Comparison of ENCODE assay signal across 1 cellular context in the genomic region with DNA sequence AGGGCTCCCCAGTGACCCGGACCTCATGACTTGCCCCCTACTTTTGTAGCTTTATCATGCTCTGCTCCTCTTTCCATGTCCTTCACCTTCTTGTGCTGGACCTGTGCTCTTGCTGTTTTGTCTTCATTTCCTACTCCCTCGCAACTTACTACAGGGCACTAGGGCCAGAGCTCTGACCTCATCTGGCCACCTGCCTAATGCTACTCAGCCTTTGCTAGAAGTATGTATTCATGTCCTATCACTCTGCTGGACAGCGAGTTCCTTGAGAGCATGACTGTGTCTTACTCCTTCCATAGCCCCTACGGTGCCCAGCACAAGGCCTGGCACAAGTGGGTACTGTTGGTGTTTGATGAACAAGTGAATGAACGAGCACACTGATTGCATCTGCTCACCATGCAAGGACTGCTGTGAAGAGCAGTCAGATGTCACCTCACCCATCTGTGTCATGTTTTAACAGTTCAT.
TF ChIP-seq lines count a peak whose summit lies in the region.

No MANE protein-coding gene starts in this region.

TF ChIP-seq in K562, 482 proteins besides CTCF, POLR2A, EP300 and RAD21 (continued from another document and continues in another):
- TF ChIP-seq, protein P1, sequence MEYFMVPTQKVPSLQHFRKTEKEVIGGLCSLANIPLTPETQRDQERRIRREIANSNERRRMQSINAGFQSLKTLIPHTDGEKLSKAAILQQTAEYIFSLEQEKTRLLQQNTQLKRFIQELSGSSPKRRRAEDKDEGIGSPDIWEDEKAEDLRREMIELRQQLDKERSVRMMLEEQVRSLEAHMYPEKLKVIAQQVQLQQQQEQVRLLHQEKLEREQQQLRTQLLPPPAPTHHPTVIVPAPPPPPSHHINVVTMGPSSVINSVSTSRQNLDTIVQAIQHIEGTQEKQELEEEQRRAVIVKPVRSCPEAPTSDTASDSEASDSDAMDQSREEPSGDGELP (CRISPR knock-in tag; IDR thresholded peaks at IDR 0.05; ENCODE audit: borderline replicate concordance) = no peak
- peak in 1 of 2 experiments; percentile 20; a peak in 1 of 4 replicates for TF ChIP-seq FOXK2 (conservative IDR thresholded peaks at IDR 0.05 in 1 of 2, IDR thresholded peaks at IDR 0.05 in 1 of 2; ENCODE audit: low read depth in 2 of 2)
- no peak for TF ChIP-seq TCFL5 (CRISPR knock-in tag; conservative IDR thresholded peaks at IDR 0.05)
- TF ChIP-seq, protein P2, sequence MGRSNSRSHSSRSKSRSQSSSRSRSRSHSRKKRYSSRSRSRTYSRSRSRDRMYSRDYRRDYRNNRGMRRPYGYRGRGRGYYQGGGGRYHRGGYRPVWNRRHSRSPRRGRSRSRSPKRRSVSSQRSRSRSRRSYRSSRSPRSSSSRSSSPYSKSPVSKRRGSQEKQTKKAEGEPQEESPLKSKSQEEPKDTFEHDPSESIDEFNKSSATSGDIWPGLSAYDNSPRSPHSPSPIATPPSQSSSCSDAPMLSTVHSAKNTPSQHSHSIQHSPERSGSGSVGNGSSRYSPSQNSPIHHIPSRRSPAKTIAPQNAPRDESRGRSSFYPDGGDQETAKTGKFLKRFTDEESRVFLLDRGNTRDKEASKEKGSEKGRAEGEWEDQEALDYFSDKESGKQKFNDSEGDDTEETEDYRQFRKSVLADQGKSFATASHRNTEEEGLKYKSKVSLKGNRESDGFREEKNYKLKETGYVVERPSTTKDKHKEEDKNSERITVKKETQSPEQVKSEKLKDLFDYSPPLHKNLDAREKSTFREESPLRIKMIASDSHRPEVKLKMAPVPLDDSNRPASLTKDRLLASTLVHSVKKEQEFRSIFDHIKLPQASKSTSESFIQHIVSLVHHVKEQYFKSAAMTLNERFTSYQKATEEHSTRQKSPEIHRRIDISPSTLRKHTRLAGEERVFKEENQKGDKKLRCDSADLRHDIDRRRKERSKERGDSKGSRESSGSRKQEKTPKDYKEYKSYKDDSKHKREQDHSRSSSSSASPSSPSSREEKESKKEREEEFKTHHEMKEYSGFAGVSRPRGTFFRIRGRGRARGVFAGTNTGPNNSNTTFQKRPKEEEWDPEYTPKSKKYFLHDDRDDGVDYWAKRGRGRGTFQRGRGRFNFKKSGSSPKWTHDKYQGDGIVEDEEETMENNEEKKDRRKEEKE (IDR thresholded peaks at IDR 0.05; ENCODE audit: borderline replicate concordance in 1 of 2, control insufficient read depth in 1 of 2, low read depth in 2 of 2, low read length in 1 of 2) = 0 out of 4 replicates have a peak, but pooled peaks of 1 of the 2 experiments have one; percentile 51
- TF ChIP-seq NCOA6 (IDR thresholded peaks at IDR 0.05) = no peak
- no peak for TF ChIP-seq ZNF384 (IDR thresholded peaks at IDR 0.05; ENCODE audit: low read depth, low read length)
- TF ChIP-seq, protein P3, sequence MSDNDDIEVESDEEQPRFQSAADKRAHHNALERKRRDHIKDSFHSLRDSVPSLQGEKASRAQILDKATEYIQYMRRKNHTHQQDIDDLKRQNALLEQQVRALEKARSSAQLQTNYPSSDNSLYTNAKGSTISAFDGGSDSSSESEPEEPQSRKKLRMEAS (CRISPR knock-in tag; IDR thresholded peaks at IDR 0.05) = peak; percentile 69
- TF ChIP-seq, protein P4, sequence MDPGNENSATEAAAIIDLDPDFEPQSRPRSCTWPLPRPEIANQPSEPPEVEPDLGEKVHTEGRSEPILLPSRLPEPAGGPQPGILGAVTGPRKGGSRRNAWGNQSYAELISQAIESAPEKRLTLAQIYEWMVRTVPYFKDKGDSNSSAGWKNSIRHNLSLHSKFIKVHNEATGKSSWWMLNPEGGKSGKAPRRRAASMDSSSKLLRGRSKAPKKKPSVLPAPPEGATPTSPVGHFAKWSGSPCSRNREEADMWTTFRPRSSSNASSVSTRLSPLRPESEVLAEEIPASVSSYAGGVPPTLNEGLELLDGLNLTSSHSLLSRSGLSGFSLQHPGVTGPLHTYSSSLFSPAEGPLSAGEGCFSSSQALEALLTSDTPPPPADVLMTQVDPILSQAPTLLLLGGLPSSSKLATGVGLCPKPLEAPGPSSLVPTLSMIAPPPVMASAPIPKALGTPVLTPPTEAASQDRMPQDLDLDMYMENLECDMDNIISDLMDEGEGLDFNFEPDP (CRISPR knock-in tag; IDR thresholded peaks at IDR 0.05) = 0 out of 2 replicates have a peak, but pooled peaks have one; percentile 11
- TF ChIP-seq RAD51 (IDR thresholded peaks at IDR 0.05; ENCODE audit: borderline replicate concordance, low read depth) = no peak
- no peak for TF ChIP-seq KLF6 (CRISPR knock-in tag; IDR thresholded peaks at IDR 0.05; ENCODE audit: borderline replicate concordance)
- no peak for TF ChIP-seq RBM15 (IDR thresholded peaks at IDR 0.05; ENCODE audit: insufficient read depth, low read length)
- no peak for TF ChIP-seq ZNF79 (CRISPR knock-in tag; IDR thresholded peaks at IDR 0.05; ENCODE audit: low read depth)
- no peak for TF ChIP-seq SNIP1 (IDR thresholded peaks at IDR 0.05; ENCODE audit: low read depth)
- no peak for TF ChIP-seq PYGO2 (tag; IDR thresholded peaks at IDR 0.05)
- TF ChIP-seq, protein P5, sequence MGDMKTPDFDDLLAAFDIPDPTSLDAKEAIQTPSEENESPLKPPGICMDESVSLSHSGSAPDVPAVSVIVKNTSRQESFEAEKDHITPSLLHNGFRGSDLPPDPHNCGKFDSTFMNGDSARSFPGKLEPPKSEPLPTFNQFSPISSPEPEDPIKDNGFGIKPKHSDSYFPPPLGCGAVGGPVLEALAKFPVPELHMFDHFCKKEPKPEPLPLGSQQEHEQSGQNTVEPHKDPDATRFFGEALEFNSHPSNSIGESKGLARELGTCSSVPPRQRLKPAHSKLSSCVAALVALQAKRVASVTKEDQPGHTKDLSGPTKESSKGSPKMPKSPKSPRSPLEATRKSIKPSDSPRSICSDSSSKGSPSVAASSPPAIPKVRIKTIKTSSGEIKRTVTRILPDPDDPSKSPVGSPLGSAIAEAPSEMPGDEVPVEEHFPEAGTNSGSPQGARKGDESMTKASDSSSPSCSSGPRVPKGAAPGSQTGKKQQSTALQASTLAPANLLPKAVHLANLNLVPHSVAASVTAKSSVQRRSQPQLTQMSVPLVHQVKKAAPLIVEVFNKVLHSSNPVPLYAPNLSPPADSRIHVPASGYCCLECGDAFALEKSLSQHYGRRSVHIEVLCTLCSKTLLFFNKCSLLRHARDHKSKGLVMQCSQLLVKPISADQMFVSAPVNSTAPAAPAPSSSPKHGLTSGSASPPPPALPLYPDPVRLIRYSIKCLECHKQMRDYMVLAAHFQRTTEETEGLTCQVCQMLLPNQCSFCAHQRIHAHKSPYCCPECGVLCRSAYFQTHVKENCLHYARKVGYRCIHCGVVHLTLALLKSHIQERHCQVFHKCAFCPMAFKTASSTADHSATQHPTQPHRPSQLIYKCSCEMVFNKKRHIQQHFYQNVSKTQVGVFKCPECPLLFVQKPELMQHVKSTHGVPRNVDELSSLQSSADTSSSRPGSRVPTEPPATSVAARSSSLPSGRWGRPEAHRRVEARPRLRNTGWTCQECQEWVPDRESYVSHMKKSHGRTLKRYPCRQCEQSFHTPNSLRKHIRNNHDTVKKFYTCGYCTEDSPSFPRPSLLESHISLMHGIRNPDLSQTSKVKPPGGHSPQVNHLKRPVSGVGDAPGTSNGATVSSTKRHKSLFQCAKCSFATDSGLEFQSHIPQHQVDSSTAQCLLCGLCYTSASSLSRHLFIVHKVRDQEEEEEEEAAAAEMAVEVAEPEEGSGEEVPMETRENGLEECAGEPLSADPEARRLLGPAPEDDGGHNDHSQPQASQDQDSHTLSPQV (IDR thresholded peaks at IDR 0.05) = no peak; the same call in 1 of the 2 replicates
- TF ChIP-seq, protein P6, sequence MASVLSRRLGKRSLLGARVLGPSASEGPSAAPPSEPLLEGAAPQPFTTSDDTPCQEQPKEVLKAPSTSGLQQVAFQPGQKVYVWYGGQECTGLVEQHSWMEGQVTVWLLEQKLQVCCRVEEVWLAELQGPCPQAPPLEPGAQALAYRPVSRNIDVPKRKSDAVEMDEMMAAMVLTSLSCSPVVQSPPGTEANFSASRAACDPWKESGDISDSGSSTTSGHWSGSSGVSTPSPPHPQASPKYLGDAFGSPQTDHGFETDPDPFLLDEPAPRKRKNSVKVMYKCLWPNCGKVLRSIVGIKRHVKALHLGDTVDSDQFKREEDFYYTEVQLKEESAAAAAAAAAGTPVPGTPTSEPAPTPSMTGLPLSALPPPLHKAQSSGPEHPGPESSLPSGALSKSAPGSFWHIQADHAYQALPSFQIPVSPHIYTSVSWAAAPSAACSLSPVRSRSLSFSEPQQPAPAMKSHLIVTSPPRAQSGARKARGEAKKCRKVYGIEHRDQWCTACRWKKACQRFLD (CRISPR knock-in tag; IDR thresholded peaks at IDR 0.05) = peak; percentile 20; the same call in 1 of the 2 replicates
- TF ChIP-seq CBX8 (IDR thresholded peaks at IDR 0.05; ENCODE audit: borderline replicate concordance, extremely low read depth, low read depth, low read length, poor library complexity, severe bottlenecking) = no peak
- TF ChIP-seq POLR2G (IDR thresholded peaks at IDR 0.05; ENCODE audit: low read depth, low read length) = no peak
- TF ChIP-seq CC2D1A (IDR thresholded peaks at IDR 0.05) = no peak
- TF ChIP-seq, protein P7, sequence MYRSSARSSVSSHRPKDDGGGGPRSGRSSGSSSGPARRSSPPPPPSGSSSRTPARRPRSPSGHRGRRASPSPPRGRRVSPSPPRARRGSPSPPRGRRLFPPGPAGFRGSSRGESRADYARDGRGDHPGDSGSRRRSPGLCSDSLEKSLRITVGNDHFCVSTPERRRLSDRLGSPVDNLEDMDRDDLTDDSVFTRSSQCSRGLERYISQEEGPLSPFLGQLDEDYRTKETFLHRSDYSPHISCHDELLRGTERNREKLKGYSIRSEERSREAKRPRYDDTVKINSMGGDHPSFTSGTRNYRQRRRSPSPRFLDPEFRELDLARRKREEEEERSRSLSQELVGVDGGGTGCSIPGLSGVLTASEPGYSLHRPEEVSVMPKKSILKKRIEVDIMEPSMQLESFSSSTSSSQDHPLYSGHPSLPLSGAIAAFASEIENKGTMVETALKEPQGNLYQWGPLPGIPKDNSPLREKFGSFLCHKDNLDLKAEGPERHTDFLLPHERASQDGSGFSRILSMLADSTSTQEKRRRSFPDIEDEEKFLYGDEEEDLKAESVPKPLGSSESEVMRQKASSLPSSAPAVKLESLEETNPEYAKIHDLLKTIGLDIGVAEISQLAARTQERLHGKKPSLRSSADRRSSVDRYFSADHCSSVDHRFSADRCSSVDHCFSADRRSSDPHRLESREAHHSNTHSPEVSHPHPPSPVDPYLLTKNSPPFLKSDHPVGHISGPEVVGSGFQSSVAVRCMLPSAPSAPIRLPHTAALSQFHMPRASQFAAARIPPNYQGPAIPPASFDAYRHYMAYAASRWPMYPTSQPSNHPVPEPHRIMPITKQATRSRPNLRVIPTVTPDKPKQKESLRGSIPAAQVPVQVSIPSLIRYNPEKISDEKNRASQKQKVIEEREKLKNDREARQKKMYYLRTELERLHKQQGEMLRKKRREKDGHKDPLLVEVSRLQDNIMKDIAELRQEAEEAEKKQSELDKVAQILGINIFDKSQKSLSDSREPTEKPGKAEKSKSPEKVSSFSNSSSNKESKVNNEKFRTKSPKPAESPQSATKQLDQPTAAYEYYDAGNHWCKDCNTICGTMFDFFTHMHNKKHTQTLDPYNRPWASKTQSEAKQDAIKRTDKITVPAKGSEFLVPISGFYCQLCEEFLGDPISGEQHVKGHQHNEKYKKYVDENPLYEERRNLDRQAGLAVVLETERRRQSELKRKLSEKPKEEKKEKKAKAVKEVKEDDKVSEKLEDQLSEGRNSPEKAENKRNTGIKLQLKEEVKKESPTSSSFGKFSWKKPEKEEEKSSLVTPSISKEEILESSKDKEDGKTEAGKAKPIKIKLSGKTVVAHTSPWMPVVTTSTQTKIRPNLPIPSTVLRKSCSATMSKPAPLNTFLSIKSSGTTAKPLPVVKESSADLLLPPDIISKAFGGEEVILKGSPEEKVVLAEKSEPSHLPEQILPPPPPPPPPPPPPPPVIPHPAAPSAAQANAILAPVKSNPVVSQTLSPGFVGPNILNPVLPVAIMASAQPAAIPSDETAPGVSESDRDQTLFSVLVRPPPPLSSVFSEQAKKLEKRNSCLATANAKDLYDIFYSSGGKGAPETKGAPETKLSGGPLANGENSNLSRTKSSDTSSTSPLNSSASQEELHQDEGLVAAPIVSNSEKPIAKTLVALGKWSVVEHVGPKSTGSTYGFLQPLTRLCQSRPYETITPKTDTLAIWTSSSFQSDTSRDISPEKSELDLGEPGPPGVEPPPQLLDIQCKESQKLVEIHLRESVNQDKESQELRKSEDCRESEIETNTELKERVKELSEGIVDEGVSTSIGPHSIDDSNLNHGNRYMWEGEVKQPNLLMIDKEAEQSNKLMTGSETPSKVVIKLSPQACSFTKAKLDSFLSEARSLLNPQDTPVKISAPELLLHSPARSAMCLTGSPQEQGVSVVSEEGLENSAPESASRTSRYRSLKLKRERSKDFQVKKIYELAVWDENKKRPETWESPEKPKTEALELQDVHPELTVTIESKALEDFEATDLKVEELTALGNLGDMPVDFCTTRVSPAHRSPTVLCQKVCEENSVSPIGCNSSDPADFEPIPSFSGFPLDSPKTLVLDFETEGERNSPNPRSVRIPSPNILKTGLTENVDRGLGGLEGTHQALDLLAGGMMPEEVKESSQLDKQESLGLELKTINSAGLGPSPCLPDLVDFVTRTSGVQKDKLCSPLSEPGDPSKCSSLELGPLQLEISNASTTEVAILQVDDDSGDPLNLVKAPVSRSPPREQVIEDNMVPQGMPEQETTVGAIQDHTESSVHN (IDR thresholded peaks at IDR 0.05; ENCODE audit: borderline replicate concordance in 1 of 2, low read depth in 1 of 2) = no peak
- TF ChIP-seq, protein P8, sequence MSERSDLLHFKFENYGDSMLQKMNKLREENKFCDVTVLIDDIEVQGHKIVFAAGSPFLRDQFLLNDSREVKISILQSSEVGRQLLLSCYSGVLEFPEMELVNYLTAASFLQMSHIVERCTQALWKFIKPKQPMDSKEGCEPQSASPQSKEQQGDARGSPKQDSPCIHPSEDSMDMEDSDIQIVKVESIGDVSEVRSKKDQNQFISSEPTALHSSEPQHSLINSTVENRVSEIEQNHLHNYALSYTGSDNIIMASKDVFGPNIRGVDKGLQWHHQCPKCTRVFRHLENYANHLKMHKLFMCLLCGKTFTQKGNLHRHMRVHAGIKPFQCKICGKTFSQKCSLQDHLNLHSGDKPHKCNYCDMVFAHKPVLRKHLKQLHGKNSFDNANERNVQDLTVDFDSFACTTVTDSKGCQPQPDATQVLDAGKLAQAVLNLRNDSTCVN (CRISPR knock-in tag; IDR thresholded peaks at IDR 0.05) = 0 out of 2 replicates have a peak, but pooled peaks have one; percentile 4
- peak; percentile 45; the same call in 1 of the 2 replicates for TF ChIP-seq NFIC (IDR thresholded peaks at IDR 0.05)
- no peak for TF ChIP-seq NFE2L1 (tag; IDR thresholded peaks at IDR 0.05; ENCODE audit: borderline replicate concordance, low read depth)
- TF ChIP-seq EHMT2 (IDR thresholded peaks at IDR 0.05) = peak; percentile 30; the same call in 1 of the 2 replicates
- TF ChIP-seq ZNF324 (CRISPR knock-in tag; IDR thresholded peaks at IDR 0.05) = no peak
- TF ChIP-seq MIER1 (IDR thresholded peaks at IDR 0.05; ENCODE audit: low read depth) = 0 out of 2 replicates have a peak, but pooled peaks have one; percentile 41
- TF ChIP-seq BRD4 (IDR thresholded peaks at IDR 0.05) = no peak
